Comparison of ENCODE assay signal across 10 cellular contexts in genomic region chr18:31791817-31792579, GRCh38. TPM values are rescaled to one million over a fixed set of nuclear protein-coding genes. Genes with fewer than 3 reads are reported as not detected.
DNase-seq lines count a peak whose midpoint lies in the region; ATAC-seq and TF ChIP-seq lines count a peak whose summit lies in the region.
"Had no signal": no experiment of that assay in that cellular context is flagged by ENCODE, and none has a peak within 500 bp of the region (broad histone marks: within the 10 kb centered on the region; RNA-seq: fewer than 3 reads in every experiment).

No MANE protein-coding gene starts in this region.

- no peaks in the 10 kb centered on the region for H3K36me3 Mint-ChIP-seq in T-cell

- H4K20me1 ChIP-seq in OCI-LY3 (ENCODE audit: insufficient read depth, low read length) = no peaks in the 10 kb centered on the region
- no peaks in the 10 kb centered on the region for H4K20me1 ChIP-seq in smooth muscle cell (ENCODE audit: low read depth)

- no peaks in the 10 kb centered on the region for H3K27me3 ChIP-seq in OCI-LY3 (ENCODE audit: low read depth, low read length)
- H3K27me3 ChIP-seq in smooth muscle cell (ENCODE audit: low read depth) = no peaks in the 10 kb centered on the region

- H3K27ac ChIP-seq in OCI-LY3 (ENCODE audit: low read length) = no peak overlapping the region
- H3K27ac ChIP-seq in smooth muscle cell (ENCODE audit: low read depth) = no peak overlapping the region

- no peak overlapping the region for H3K27ac Mint-ChIP-seq in T-cell
- H3K27ac Mint-ChIP-seq: nephron had no signal

- H3K9ac ChIP-seq in OCI-LY3 (ENCODE audit: low read length) (no peak overlapping the region), smooth muscle cell (ENCODE audit: low read depth) (no peak overlapping the region)

- TF ChIP-seq CTCF in GM10266 (IDR thresholded peaks at IDR 0.05; ENCODE audit: control insufficient read depth, insufficient read depth, low read depth, missing control alignments) (no peak), OCI-LY3 (IDR thresholded peaks at IDR 0.05; ENCODE audit: low read depth, low read length) (no peak), smooth muscle cell (IDR thresholded peaks at IDR 0.05; ENCODE audit: borderline replicate concordance, insufficient read depth, poor library complexity, severe bottlenecking) (no peak)

- H3K79me2 ChIP-seq in OCI-LY3 (ENCODE audit: low read length) = no peaks in the 10 kb centered on the region
- no peaks in the 10 kb centered on the region for H3K79me2 ChIP-seq in smooth muscle cell (ENCODE audit: low read depth)

- CTCF ChIA-PET in T-cell (lab: Charles Lee) = no interaction called here

- H3K4me3 Mint-ChIP-seq in T-cell = no peak overlapping the region
- H3K4me3 Mint-ChIP-seq: nephron had no signal

- peaks cover 22% of the 10 kb centered on the region for H3K4me1 ChIP-seq in OCI-LY3 (ENCODE audit: low read length)
- no peaks in the 10 kb centered on the region for H3K4me1 ChIP-seq in smooth muscle cell (ENCODE audit: low read depth)

- H3K4me1 Mint-ChIP-seq in T-cell = no peaks in the 10 kb centered on the region
- H3K4me1 Mint-ChIP-seq: nephron had no signal

- H3K4me3 ChIP-seq in OCI-LY3 (ENCODE audit: low read length) = no peak overlapping the region
- no peak overlapping the region for H3K4me3 ChIP-seq in smooth muscle cell

- no peaks in the 10 kb centered on the region for H3K27me3 Mint-ChIP-seq in T-cell

- H2AFZ ChIP-seq in OCI-LY3 (ENCODE audit: low read depth, low read length) (no peak overlapping the region), smooth muscle cell (ENCODE audit: low read depth) (no peak overlapping the region)

- 89% methylated on average over 6 of the region's 6 CpGs for WGBS in smooth muscle cell (ENCODE audit: low lambda C conversion rate)

- H3K4me2 ChIP-seq in OCI-LY3 (ENCODE audit: low read length) = peak overlapping the region; percentile 34
- no peak overlapping the region for H3K4me2 ChIP-seq in smooth muscle cell

- DNase-seq in GM10266 (ENCODE audit: extremely low spot score) (peak; percentile 68), smooth muscle cell (lab: John Stamatoyannopoulos, UW; ENCODE audit: unreplicated experiment) (no peak), T-cell (no peak), amygdala (lab: John Stamatoyannopoulos, UW) (no peak), dedifferentiated amniotic fluid mesenchymal stem cell (ENCODE audit: extremely low spot score) (no peak)
- DNase-seq: NCI-H1930 had no signal

- ATAC-seq in GM19467 (IDR thresholded peaks at IDR 0.05; ENCODE audit: unreplicated experiment) (peak; percentile 96), HG03064 (IDR thresholded peaks at IDR 0.05; ENCODE audit: low read depth, unreplicated experiment) (peak; percentile 96), T-cell (replicated peaks in 1 of 4) (no peak)

- no peaks in the 10 kb centered on the region for H3F3A ChIP-seq in smooth muscle cell (ENCODE audit: low read depth)

- POLR2A ChIA-PET in T-cell (lab: Charles Lee) = no interaction called here

- H3K9me3 Mint-ChIP-seq in T-cell = no peaks in the 10 kb centered on the region
- H3K9me3 Mint-ChIP-seq: nephron had no signal

- H3K9me3 ChIP-seq in OCI-LY3 (ENCODE audit: insufficient read depth, low read length) (no peaks in the 10 kb centered on the region), smooth muscle cell (replicated peaks; ENCODE audit: low read depth) (no peaks in the 10 kb centered on the region)

- H3K36me3 ChIP-seq in OCI-LY3 (replicated peaks; ENCODE audit: low read depth, low read length) (no peaks in the 10 kb centered on the region), smooth muscle cell (ENCODE audit: low read depth) (no peaks in the 10 kb centered on the region)

RNA-seq across cellular contexts. Expression of gene SLC25A52, which starts 31.3 kb away (rescaled TPM):
- total RNA-seq in smooth muscle cell = not detected in 2 replicates
- not detected in 2 replicates for polyA plus RNA-seq in smooth muscle cell
- total RNA-seq in T-cell = not detected

Comparison
In these comparisons a context has a peak if more than half of its experiments do, and no peak if none do; other contexts are left out.
1. ATAC-seq: peak in GM19467 (single experiment) and HG03064 (single experiment); none in T-cell (0 of 4).